In genomic region chr2:207252979-207253640, GRCh38 we compare ENCODE assay signal across 12 cellular contexts.
DNase-seq lines count a peak whose midpoint lies in the region; ATAC-seq lines count a peak whose summit lies in the region.
"Had no signal": no experiment of that assay in that cellular context is flagged by ENCODE, and none has a peak within 500 bp of the region (broad histone marks: within the 10 kb centered on the region; RNA-seq: fewer than 3 reads in every experiment).

No MANE protein-coding gene starts in this region.

- H3K4me2 ChIP-seq in Karpas-422 (ENCODE audit: low read depth, low read length, poor library complexity, severe bottlenecking), result peak overlapping the region; percentile 87

- H3K27me3 ChIP-seq in Karpas-422 (ENCODE audit: low read length) (no peaks in the 10 kb centered on the region), SJSA1 (replicated peaks) (no peaks in the 10 kb centered on the region)
- H3K27me3 ChIP-seq: heart left ventricle had no signal

- H3K9me3 Mint-ChIP-seq in activated CD8-positive, alpha-beta memory T cell treated with anti-CD3 and anti-CD28 coated beads, Interleukin-2, amount 10 ng/mL, durations not matched to agents 7 days and 5 days (ENCODE audit: low read depth), result no peaks in the 10 kb centered on the region
- H3K9me3 Mint-ChIP-seq in stimulated activated memory B cell treated with anti-CD40 and anti-IgM and Interleukin-4, amounts not matched to agents 10 μg/mL and 1 μg/mL and 100 μg/mL, for 72 hours, result no peaks in the 10 kb centered on the region

- peak overlapping the region; percentile 70 for H3K4me3 ChIP-seq in Karpas-422 (ENCODE audit: low read length)
- no peak overlapping the region for H3K4me3 ChIP-seq in SJSA1
- H3K4me3 ChIP-seq: coronary artery, GM12878, heart left ventricle had no signal

- no peaks in the 10 kb centered on the region for H3K9me2 ChIP-seq in Karpas-422 (replicated peaks; ENCODE audit: insufficient read depth, low read length)

- H3K79me2 ChIP-seq in Karpas-422 (ENCODE audit: low read length), result peaks cover 20% of the 10 kb centered on the region

- H2AFZ ChIP-seq in Karpas-422 (ENCODE audit: low read length), result 0 out of 2 replicates have a peak overlapping the region, but pooled peaks have one; percentile 14

- peaks cover 20% of the 10 kb centered on the region for H3K4me1 Mint-ChIP-seq in activated CD8-positive, alpha-beta memory T cell treated with anti-CD3 and anti-CD28 coated beads, Interleukin-2, amount 10 ng/mL, durations not matched to agents 7 days and 5 days
- H3K4me1 Mint-ChIP-seq in stimulated activated memory B cell treated with anti-CD40 and anti-IgM and Interleukin-4, amounts not matched to agents 10 μg/mL and 1 μg/mL and 100 μg/mL, for 72 hours, result peaks cover 30% of the 10 kb centered on the region

- DNase-seq in COR-L47 (lab: John Stamatoyannopoulos, UW), result peak; percentile 68
- peak; percentile 90 for DNase-seq in Karpas-422
- DNase-seq in SJSA1 (ENCODE audit: low read depth in 1 of 2, low spot score in 2 of 2), result no peak
- peak; percentile 70 for DNase-seq in iris pigment epithelial cell (ENCODE audit: low read depth)
- no peak for DNase-seq in activated CD8-positive, alpha-beta memory T cell treated with anti-CD3 and anti-CD28 coated beads, Interleukin-2, amount 10 ng/mL, durations not matched to agents 7 days and 5 days
- DNase-seq in NCI-H526 treated with DMSO at 0.1 percent for 48 hours (lab: John Stamatoyannopoulos, UW), result no peak
- DNase-seq: activated effector memory CD4-positive, alpha-beta T cell treated with Interleukin-2 at 50 U/mL for 16 hours; heart left ventricle had no signal

- H3K27ac Mint-ChIP-seq in activated CD8-positive, alpha-beta memory T cell treated with anti-CD3 and anti-CD28 coated beads, Interleukin-2, amount 10 ng/mL, durations not matched to agents 7 days and 5 days, result no peak overlapping the region
- no peak overlapping the region for H3K27ac Mint-ChIP-seq in stimulated activated memory B cell treated with anti-CD40 and anti-IgM and Interleukin-4, amounts not matched to agents 10 μg/mL and 1 μg/mL and 100 μg/mL, for 72 hours

- H3K9ac ChIP-seq in Karpas-422 (ENCODE audit: low read length), result peak overlapping the region; percentile 88

- H3K4me3 Mint-ChIP-seq in activated CD8-positive, alpha-beta memory T cell treated with anti-CD3 and anti-CD28 coated beads, Interleukin-2, amount 10 ng/mL, durations not matched to agents 7 days and 5 days, result no peak overlapping the region
- no peak overlapping the region for H3K4me3 Mint-ChIP-seq in stimulated activated memory B cell treated with anti-CD40 and anti-IgM and Interleukin-4, amounts not matched to agents 10 μg/mL and 1 μg/mL and 100 μg/mL, for 72 hours

- H3K36me3 ChIP-seq in Karpas-422 (ENCODE audit: insufficient read depth, low read length), result no peaks in the 10 kb centered on the region
- no peaks in the 10 kb centered on the region for H3K36me3 ChIP-seq in SJSA1
- H3K36me3 ChIP-seq: heart left ventricle had no signal

- no peaks in the 10 kb centered on the region for H3K9me3 ChIP-seq in Karpas-422 (ENCODE audit: low read length)
- H3K9me3 ChIP-seq in SJSA1 (replicated peaks), result no peaks in the 10 kb centered on the region
- H3K9me3 ChIP-seq: heart left ventricle had no signal

- no peaks in the 10 kb centered on the region for H3K36me3 Mint-ChIP-seq in activated CD8-positive, alpha-beta memory T cell treated with anti-CD3 and anti-CD28 coated beads, Interleukin-2, amount 10 ng/mL, durations not matched to agents 7 days and 5 days
- no peaks in the 10 kb centered on the region for H3K36me3 Mint-ChIP-seq in stimulated activated memory B cell treated with anti-CD40 and anti-IgM and Interleukin-4, amounts not matched to agents 10 μg/mL and 1 μg/mL and 100 μg/mL, for 72 hours

- no peaks in the 10 kb centered on the region for H4K20me1 ChIP-seq in Karpas-422 (ENCODE audit: insufficient read depth, low read depth, low read length)

- peaks cover 86% of the 10 kb centered on the region for H3K4me1 ChIP-seq in Karpas-422 (ENCODE audit: low read length)
- H3K4me1 ChIP-seq in SJSA1 (replicated peaks), result peaks cover 84% of the 10 kb centered on the region

- CTCF ChIA-PET in activated CD8-positive, alpha-beta memory T cell treated with anti-CD3 and anti-CD28 coated beads, Interleukin-2, amount 10 ng/mL, durations not matched to agents 7 days and 5 days (lab: Charles Lee), result no interaction called here

- peaks cover 10% of the 10 kb centered on the region for H3K27me3 Mint-ChIP-seq in activated CD8-positive, alpha-beta memory T cell treated with anti-CD3 and anti-CD28 coated beads, Interleukin-2, amount 10 ng/mL, durations not matched to agents 7 days and 5 days
- H3K27me3 Mint-ChIP-seq in stimulated activated memory B cell treated with anti-CD40 and anti-IgM and Interleukin-4, amounts not matched to agents 10 μg/mL and 1 μg/mL and 100 μg/mL, for 72 hours, result no peaks in the 10 kb centered on the region

- no peak for ATAC-seq in activated CD8-positive, alpha-beta memory T cell treated with anti-CD3 and anti-CD28 coated beads, Interleukin-2, amount 10 ng/mL, durations not matched to agents 7 days and 5 days
- ATAC-seq in GM21360 (IDR thresholded peaks at IDR 0.05; ENCODE audit: unreplicated experiment), result no peak
- no peak for ATAC-seq in stimulated activated memory B cell treated with anti-CD40 and anti-IgM and Interleukin-4, amounts not matched to agents 10 μg/mL and 1 μg/mL and 100 μg/mL, for 72 hours
- ATAC-seq: GM12878, heart left ventricle had no signal

- peak overlapping the region; percentile 99 for H3K27ac ChIP-seq in Karpas-422 (ENCODE audit: low read length)
- H3K27ac ChIP-seq in SJSA1, result peak overlapping the region; percentile 93
- H3K27ac ChIP-seq: heart left ventricle had no signal

Comparison
In these comparisons a context has a peak if more than half of its experiments do, and no peak if none do; other contexts are left out.
1. DNase-seq: peak in COR-L47 (single experiment), Karpas-422 (single experiment) and iris pigment epithelial cell (single experiment); none in SJSA1 (0 of 2), activated CD8-positive, alpha-beta memory T cell treated with anti-CD3 and anti-CD28 coated beads, Interleukin-2, amount 10 ng/mL, durations not matched to agents 7 days and 5 days (single experiment) and NCI-H526 treated with DMSO at 0.1 percent for 48 hours (single experiment).